ENCODE assay signal across 8 cellular contexts in the genomic region with DNA sequence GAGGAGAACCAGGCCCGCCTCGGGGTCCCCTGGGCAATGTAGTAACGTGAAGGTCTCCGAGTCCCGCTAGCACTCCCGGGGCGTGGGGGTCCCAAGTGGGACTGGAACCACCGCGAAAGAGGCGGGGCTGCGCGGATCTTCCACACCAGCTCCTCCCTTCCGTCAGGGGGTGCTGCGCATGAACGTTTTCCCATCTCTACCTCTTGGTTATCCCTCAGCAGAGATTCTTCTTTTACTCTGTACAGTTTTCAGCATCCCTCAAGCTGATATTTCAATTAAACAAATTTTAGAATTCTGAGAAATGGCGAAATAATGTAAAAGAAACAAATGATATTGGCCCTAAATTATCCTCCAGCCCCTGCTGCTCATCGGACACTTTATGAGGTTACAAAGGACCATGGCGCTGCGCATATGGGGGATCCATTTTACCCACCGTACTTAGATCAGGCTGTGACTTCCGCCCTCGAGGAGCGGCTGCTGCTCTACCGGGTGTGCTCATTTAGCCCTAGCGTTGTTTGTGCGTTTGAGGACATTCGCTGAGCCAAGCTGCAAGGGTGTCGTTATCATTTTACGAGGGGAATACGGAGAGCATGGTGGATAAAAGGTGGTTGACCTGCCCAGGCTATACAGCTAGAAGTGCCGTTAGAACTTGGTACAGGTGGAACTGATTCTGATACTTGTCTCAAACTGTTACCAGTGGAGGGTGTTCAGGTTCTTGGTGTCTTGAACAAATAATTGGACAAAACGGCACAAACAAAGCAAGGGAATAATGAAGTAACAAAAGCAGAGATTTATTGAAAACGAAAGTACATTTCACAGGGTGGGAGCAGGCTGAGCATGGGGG.
DNase-seq lines count a peak whose midpoint lies in the region; ATAC-seq and TF ChIP-seq lines count a peak whose summit lies in the region.

No MANE protein-coding gene starts in this region.

- H2AFZ ChIP-seq in GM23248: peak overlapping the region; percentile 100
- peak overlapping the region; percentile 92 for H2AFZ ChIP-seq in neural cell (ENCODE audit: low read depth, low read length)

- H3K4me1 Mint-ChIP-seq in stimulated activated naive CD8-positive, alpha-beta T cell treated with anti-CD3 and anti-CD28 coated beads, Interleukin-15, amount 100 ng/mL, for 72 hours: peaks cover 25% of the 10 kb centered on the region

- peaks cover 7% of the 10 kb centered on the region for H3K27me3 Mint-ChIP-seq in stimulated activated naive CD8-positive, alpha-beta T cell treated with anti-CD3 and anti-CD28 coated beads, Interleukin-15, amount 100 ng/mL, for 72 hours

- peak overlapping the region; percentile 95 to 99 for H3K27ac Mint-ChIP-seq in stimulated activated naive CD8-positive, alpha-beta T cell treated with anti-CD3 and anti-CD28 coated beads, Interleukin-15, amount 100 ng/mL, for 72 hours

- H3K4me3 Mint-ChIP-seq in stimulated activated naive CD8-positive, alpha-beta T cell treated with anti-CD3 and anti-CD28 coated beads, Interleukin-15, amount 100 ng/mL, for 72 hours: peak overlapping the region; percentile 86 to 93

- H3K4me3 ChIP-seq in GM23248 (peak overlapping the region; percentile 94), foreskin fibroblast (ENCODE audit: low read depth in 1 of 2, low read length in 2 of 2) (peak overlapping the region; percentile 84 to 95), neural cell (ENCODE audit: low read length) (peak overlapping the region; percentile 81)

- peak; percentile 48 for TF ChIP-seq RAD21 in neural cell (conservative IDR thresholded peaks at IDR 0.05)

- peak; percentile 56 for TF ChIP-seq EP300 in neural cell (conservative IDR thresholded peaks at IDR 0.05; ENCODE audit: poor library complexity, severe bottlenecking)

- in situ Hi-C loops in GM23248 (cut with MboI): no loop called here

- no peaks in the 10 kb centered on the region for H3K27me3 ChIP-seq in GM23248 (replicated peaks; ENCODE audit: insufficient read depth)
- no peaks in the 10 kb centered on the region for H3K27me3 ChIP-seq in neural cell (ENCODE audit: insufficient read depth, low read depth, low read length)

- H3F3A ChIP-seq in GM23248 (ENCODE audit: insufficient read depth) (no peaks in the 10 kb centered on the region), neural cell (ENCODE audit: insufficient read depth, low read length, poor library complexity, severe bottlenecking) (no peaks in the 10 kb centered on the region)

- TF ChIP-seq CTCF in foreskin fibroblast (IDR thresholded peaks at IDR 0.05; ENCODE audit: low read depth, low read length): peak; percentile 57
- peak; percentile 94 for TF ChIP-seq CTCF in neural cell (IDR thresholded peaks at IDR 0.05; ENCODE audit: poor library complexity, severe bottlenecking)

- no peaks in the 10 kb centered on the region for H3K36me3 ChIP-seq in GM23248 (ENCODE audit: low read depth)
- no peaks in the 10 kb centered on the region for H3K36me3 ChIP-seq in neural cell (ENCODE audit: insufficient read depth, low read length)

- no peaks in the 10 kb centered on the region for H3K79me2 ChIP-seq in GM23248 (ENCODE audit: insufficient read depth)
- H3K79me2 ChIP-seq in neural cell (replicated peaks; ENCODE audit: insufficient read depth, low read length): no peaks in the 10 kb centered on the region

- H3K9me3 ChIP-seq in GM23248 (ENCODE audit: low read depth) (no peaks in the 10 kb centered on the region), neural cell (ENCODE audit: low read length) (no peaks in the 10 kb centered on the region)

- peak overlapping the region; percentile 99 for H3K4me2 ChIP-seq in GM23248 (ENCODE audit: unreplicated experiment)
- peak overlapping the region; percentile 63 for H3K4me2 ChIP-seq in neural cell (ENCODE audit: low read length)

- H4K20me1 ChIP-seq in GM23248 (ENCODE audit: insufficient read depth) (no peaks in the 10 kb centered on the region), neural cell (ENCODE audit: insufficient read depth) (no peaks in the 10 kb centered on the region)

- H3K27ac ChIP-seq in GM23248 (peak overlapping the region; percentile 6; the same call in 1 of the 2 replicates), neural cell (ENCODE audit: low read length) (peak overlapping the region; percentile 77)

- peak overlapping the region; percentile 80 for H3K9ac ChIP-seq in GM23248
- peak overlapping the region; percentile 81 for H3K9ac ChIP-seq in neural cell (ENCODE audit: low read length)

- no peaks in the 10 kb centered on the region for H3K9me3 Mint-ChIP-seq in stimulated activated naive CD8-positive, alpha-beta T cell treated with anti-CD3 and anti-CD28 coated beads, Interleukin-15, amount 100 ng/mL, for 72 hours

- peak; percentile 97 for ATAC-seq in stimulated activated naive CD8-positive, alpha-beta T cell treated with anti-CD3 and anti-CD28 coated beads, Interleukin-15, amount 100 ng/mL, for 72 hours

- H3K9me2 ChIP-seq in GM23248 (ENCODE audit: insufficient read depth): no peaks in the 10 kb centered on the region
- H3K9me2 ChIP-seq in neural cell (ENCODE audit: insufficient read depth, low read length): no peaks in the 10 kb centered on the region

- DNase-seq in EH (ENCODE audit: low read depth): peak; percentile 85
- peak; percentile 93 for DNase-seq in GM23248
- DNase-seq in Kasumi-1 (lab: John Stamatoyannopoulos, UW): peak; percentile 93 to 94
- peak; percentile 92 for DNase-seq in RPMI8226
- DNase-seq in activated effector memory CD4-positive, alpha-beta T cell treated with Interleukin-2 at 50 U/mL for 16 hours: peak; percentile 72
- peak; percentile 81 to 94 for DNase-seq in foreskin fibroblast
- DNase-seq in stimulated activated naive CD8-positive, alpha-beta T cell treated with anti-CD3 and anti-CD28 coated beads, Interleukin-15, amount 100 ng/mL, for 72 hours: peak; percentile 73 to 83

- H3K4me1 ChIP-seq in GM23248 (ENCODE audit: insufficient read depth): no peaks in the 10 kb centered on the region

- WGBS in GM23248 (ENCODE audit: low coverage in 1 of 2, low lambda C conversion rate in 2 of 2, missing lambda C conversion rate in 2 of 2), 2 experiments: 1% methylated on average over 33 of the region's 33 CpGs

TF ChIP-seq in neural cell, 6 proteins besides CTCF, POLR2A, EP300 and RAD21:
- peak; percentile 69 for TF ChIP-seq TAF1 (IDR thresholded peaks at IDR 0.05; ENCODE audit: low read depth)
- peak; percentile 86 for TF ChIP-seq MXI1 (conservative IDR thresholded peaks at IDR 0.05; ENCODE audit: poor library complexity, severe bottlenecking)
- peak; percentile 89 for TF ChIP-seq POLR2AphosphoS5 (IDR thresholded peaks at IDR 0.05)
- TF ChIP-seq EZH2 (IDR thresholded peaks at IDR 0.05; ENCODE audit: borderline replicate concordance, insufficient read depth, low read length, poor library complexity, severe bottlenecking): no peak
- TF ChIP-seq, protein P1, sequence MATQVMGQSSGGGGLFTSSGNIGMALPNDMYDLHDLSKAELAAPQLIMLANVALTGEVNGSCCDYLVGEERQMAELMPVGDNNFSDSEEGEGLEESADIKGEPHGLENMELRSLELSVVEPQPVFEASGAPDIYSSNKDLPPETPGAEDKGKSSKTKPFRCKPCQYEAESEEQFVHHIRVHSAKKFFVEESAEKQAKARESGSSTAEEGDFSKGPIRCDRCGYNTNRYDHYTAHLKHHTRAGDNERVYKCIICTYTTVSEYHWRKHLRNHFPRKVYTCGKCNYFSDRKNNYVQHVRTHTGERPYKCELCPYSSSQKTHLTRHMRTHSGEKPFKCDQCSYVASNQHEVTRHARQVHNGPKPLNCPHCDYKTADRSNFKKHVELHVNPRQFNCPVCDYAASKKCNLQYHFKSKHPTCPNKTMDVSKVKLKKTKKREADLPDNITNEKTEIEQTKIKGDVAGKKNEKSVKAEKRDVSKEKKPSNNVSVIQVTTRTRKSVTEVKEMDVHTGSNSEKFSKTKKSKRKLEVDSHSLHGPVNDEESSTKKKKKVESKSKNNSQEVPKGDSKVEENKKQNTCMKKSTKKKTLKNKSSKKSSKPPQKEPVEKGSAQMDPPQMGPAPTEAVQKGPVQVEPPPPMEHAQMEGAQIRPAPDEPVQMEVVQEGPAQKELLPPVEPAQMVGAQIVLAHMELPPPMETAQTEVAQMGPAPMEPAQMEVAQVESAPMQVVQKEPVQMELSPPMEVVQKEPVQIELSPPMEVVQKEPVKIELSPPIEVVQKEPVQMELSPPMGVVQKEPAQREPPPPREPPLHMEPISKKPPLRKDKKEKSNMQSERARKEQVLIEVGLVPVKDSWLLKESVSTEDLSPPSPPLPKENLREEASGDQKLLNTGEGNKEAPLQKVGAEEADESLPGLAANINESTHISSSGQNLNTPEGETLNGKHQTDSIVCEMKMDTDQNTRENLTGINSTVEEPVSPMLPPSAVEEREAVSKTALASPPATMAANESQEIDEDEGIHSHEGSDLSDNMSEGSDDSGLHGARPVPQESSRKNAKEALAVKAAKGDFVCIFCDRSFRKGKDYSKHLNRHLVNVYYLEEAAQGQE (IDR thresholded peaks at IDR 0.05; ENCODE audit: borderline replicate concordance): peak; percentile 52
- TF ChIP-seq SMC3 (conservative IDR thresholded peaks at IDR 0.05; ENCODE audit: poor library complexity): peak; percentile 72

Comparison
In these comparisons a context has a peak if more than half of its experiments do, and no peak if none do; other contexts are left out.
1. Peak in every context shown above with its lines: DNase-seq, ATAC-seq, H3K4me3 ChIP-seq and H3K27ac ChIP-seq.